2 cellular contexts compared by ENCODE assay signal in the genomic region with DNA sequence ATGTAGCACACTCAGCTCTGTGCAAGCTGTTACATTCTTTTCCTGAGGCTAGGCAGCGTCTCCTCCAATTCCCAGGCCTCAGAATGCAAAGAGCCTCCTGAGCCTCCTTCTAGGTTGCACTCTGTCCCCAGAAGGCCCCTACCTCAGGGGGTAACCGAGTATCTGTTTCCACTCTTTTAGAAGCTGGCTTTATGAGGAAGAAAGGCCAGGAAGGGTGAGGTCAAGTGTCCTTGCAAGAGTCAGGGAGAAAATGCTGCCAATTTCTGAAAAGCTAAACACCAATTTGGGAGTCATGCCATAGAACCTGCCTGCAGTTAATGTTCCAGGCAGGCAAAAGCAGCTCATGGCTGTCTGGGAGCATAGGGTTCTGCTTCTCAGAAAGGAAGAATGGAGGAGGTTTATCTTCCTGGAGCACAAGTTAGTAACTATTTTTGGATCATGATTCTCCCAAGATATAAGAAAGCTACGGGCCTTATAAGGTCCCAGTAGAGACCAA.
TF ChIP-seq lines count a peak whose summit lies in the region.

No MANE protein-coding gene starts in this region.

TF ChIP-seq in GM23338, 12 proteins besides CTCF, POLR2A, EP300 and RAD21 (continued from another document):
- TF ChIP-seq REST (IDR thresholded peaks at IDR 0.05; ENCODE audit: unreplicated experiment): no peak
- TF ChIP-seq, protein P1, sequence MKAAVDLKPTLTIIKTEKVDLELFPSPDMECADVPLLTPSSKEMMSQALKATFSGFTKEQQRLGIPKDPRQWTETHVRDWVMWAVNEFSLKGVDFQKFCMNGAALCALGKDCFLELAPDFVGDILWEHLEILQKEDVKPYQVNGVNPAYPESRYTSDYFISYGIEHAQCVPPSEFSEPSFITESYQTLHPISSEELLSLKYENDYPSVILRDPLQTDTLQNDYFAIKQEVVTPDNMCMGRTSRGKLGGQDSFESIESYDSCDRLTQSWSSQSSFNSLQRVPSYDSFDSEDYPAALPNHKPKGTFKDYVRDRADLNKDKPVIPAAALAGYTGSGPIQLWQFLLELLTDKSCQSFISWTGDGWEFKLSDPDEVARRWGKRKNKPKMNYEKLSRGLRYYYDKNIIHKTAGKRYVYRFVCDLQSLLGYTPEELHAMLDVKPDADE (IDR thresholded peaks at IDR 0.05): no peak
- TF ChIP-seq ZNF462 (CRISPR knock-in tag; IDR thresholded peaks at IDR 0.05): no peak
- TF ChIP-seq EZH2 (IDR thresholded peaks at IDR 0.05; ENCODE audit: low read depth, unreplicated experiment): no peak

TF ChIP-seq in WTC11, 78 proteins besides CTCF, POLR2A, EP300 and RAD21 (continued from another document):
- no peak for TF ChIP-seq ZNF512 (CRISPR knock-in tag; IDR thresholded peaks at IDR 0.05; ENCODE audit: borderline replicate concordance)
